Comparison of ENCODE assay signal across 8 cellular contexts in genomic region chr21:36060159-36060921, GRCh38. TPM values are rescaled to one million over a fixed set of nuclear protein-coding genes. Genes with fewer than 3 reads are reported as not detected.
DNase-seq lines count a peak whose midpoint lies in the region; ATAC-seq and TF ChIP-seq lines count a peak whose summit lies in the region.

SETD4 (minus strand) TSS chr21:36060526; CDS start chr21:36058888, 1,638 bp downstream.

- TF ChIP-seq CTCF in BE2C (IDR thresholded peaks at IDR 0.05; ENCODE audit: low read depth, low read length) = no peak
- no peak for TF ChIP-seq CTCF in colonic mucosa (IDR thresholded peaks at IDR 0.05)

- H3K9ac ChIP-seq in colonic mucosa (ENCODE audit: low read depth in 2 of 2, low read length in 2 of 2) = peak within 1 kb of the TSS; percentile 66 to 74

- H3K36me3 ChIP-seq in BE2C = peaks cover 30% of the 10 kb centered on the region
- peaks cover 9% of the 10 kb centered on the region for H3K36me3 ChIP-seq in colonic mucosa

- H3K9me3 ChIP-seq in BE2C (no peaks in the 10 kb centered on the region), colonic mucosa (no peaks in the 10 kb centered on the region)

- H3K4me3 ChIP-seq in BE2C (ENCODE audit: low read depth, low read length) (peak within 1 kb of the TSS; percentile 93), colonic mucosa (peak within 1 kb of the TSS; percentile 65)

- H3K4me1 ChIP-seq in BE2C (no peaks in the 10 kb centered on the region), colonic mucosa (peaks cover 6% of the 10 kb centered on the region)

- intact Hi-C loops in colonic mucosa (cut with DNase I) = no loop called here

- DNase-seq in BE2C (peak; percentile 91), GM19240 (ENCODE audit: insufficient read length, low spot score) (peak; percentile 92), NCI-H526 (lab: John Stamatoyannopoulos, UW) (peak; percentile 93 to 95), colonic mucosa (peak; percentile 95), left kidney (ENCODE audit: low read depth, low spot score) (peak; percentile 97)
- peak; percentile 95 for DNase-seq in activated CD4-positive, alpha-beta T cell treated with anti-CD3 and anti-CD28 coated beads for 48 hours
- DNase-seq in stimulated activated CD4-positive, alpha-beta T cell treated with anti-CD3 and anti-CD28 coated beads, Interleukin-2, amount 100 ng/mL, for 24 hours = peak; percentile 95 to 96

- no peaks in the 10 kb centered on the region for H3K27me3 ChIP-seq in BE2C
- no peaks in the 10 kb centered on the region for H3K27me3 ChIP-seq in colonic mucosa

- peak; percentile 86 for ATAC-seq in HG03460 (IDR thresholded peaks at IDR 0.05; ENCODE audit: unreplicated experiment)

- H3K27ac ChIP-seq in colonic mucosa = peak within 1 kb of the TSS; percentile 91

RNA-seq across cellular contexts. Expression of gene SETD4, which starts in this region (rescaled TPM):
- polyA plus RNA-seq in BE2C (2012; ENCODE audit: insufficient read depth, insufficient read length, low read depth) = 21.1 TPM
- 10 to 100 TPM; 14.7 to 22.7 TPM for total RNA-seq in colonic mucosa

Comparison
In these comparisons a context has a peak if more than half of its experiments do, and no peak if none do; other contexts are left out.
1. Peak in every context shown above with its lines: DNase-seq, ATAC-seq, H3K4me3 ChIP-seq and H3K27ac ChIP-seq.